In genomic region chr2:234724850-234725249, GRCh38 we compare ENCODE assay signal across 17 cellular contexts.
DNase-seq lines count a peak whose midpoint lies in the region; ATAC-seq and TF ChIP-seq lines count a peak whose summit lies in the region.
"Had no signal": no experiment of that assay in that cellular context is flagged by ENCODE, and none has a peak within 500 bp of the region (broad histone marks: within the 10 kb centered on the region; RNA-seq: fewer than 3 reads in every experiment).

No MANE protein-coding gene starts in this region.

- DNase-seq in GM23338 (ENCODE audit: low spot score) (no peak), colonic mucosa (peak; percentile 38), mesothelial cell of epicardium (ENCODE audit: low spot score in 2 of 2, unreplicated experiment in 2 of 2) (no peak), neuronal stem cell (ENCODE audit: low spot score) (no peak), AML-193 (lab: John Stamatoyannopoulos, UW) (no peak), mesenteric fat pad (ENCODE audit: low spot score) (no peak)
- DNase-seq: ACHN; CD4-positive, alpha-beta memory T cell; DMS153; DMS79; GDM1; KBM-7 had no signal

- H3K27me3 Mint-ChIP-seq in GM23338 (ENCODE audit: insufficient read depth, low read depth, poor library complexity) (peaks cover 4% of the 10 kb centered on the region), mesothelial cell of epicardium (ENCODE audit: low read depth) (peaks cover 10% of the 10 kb centered on the region)

- no peak overlapping the region for H3K9ac ChIP-seq in colonic mucosa (ENCODE audit: low read depth in 2 of 2, low read length in 2 of 2)
- H3K9ac ChIP-seq in neuronal stem cell (ENCODE audit: low read depth, low read length, poor library complexity) = no peak overlapping the region

- H4K8ac ChIP-seq in neuronal stem cell (ENCODE audit: low read depth, low read length) = no peak overlapping the region

- H4K91ac ChIP-seq in neuronal stem cell (ENCODE audit: low read depth, low read length, poor library complexity) = no peak overlapping the region

- H3K4me3 ChIP-seq in GM23338 (no peak overlapping the region), colonic mucosa (no peak overlapping the region), neuronal stem cell (ENCODE audit: low read length in 2 of 2) (no peak overlapping the region)
- H3K4me3 ChIP-seq: HAP-1 had no signal

- H3K4me1 ChIP-seq in GM23338 (ENCODE audit: insufficient read depth) = 0 out of 2 replicates have a peak, but pooled peaks cover 3% of the 10 kb centered on the region
- no peaks in the 10 kb centered on the region for H3K4me1 ChIP-seq in colonic mucosa
- peaks cover 5 to 6% of the 10 kb centered on the region in 2 donors for H3K4me1 ChIP-seq in neuronal stem cell (ENCODE audit: control insufficient read depth in 2 of 2, insufficient read depth in 1 of 2, low read depth in 1 of 2, low read length in 2 of 2)
- H3K4me1 ChIP-seq: HAP-1 had no signal

- H3K36me3 Mint-ChIP-seq in GM23338 (ENCODE audit: low read depth) (no peaks in the 10 kb centered on the region), mesothelial cell of epicardium (no peaks in the 10 kb centered on the region)
- H3K36me3 Mint-ChIP-seq: CD14-positive monocyte; CD4-positive, alpha-beta memory T cell; IgD-negative memory B cell had no signal

- H3K27ac ChIP-seq in GM23338 (ENCODE audit: low read depth) = no peak overlapping the region
- peak overlapping the region; percentile 14 for H3K27ac ChIP-seq in colonic mucosa
- no peak overlapping the region for H3K27ac ChIP-seq in neuronal stem cell (replicated peaks; ENCODE audit: low read length)

- no peaks in the 10 kb centered on the region for H3K36me3 ChIP-seq in GM23338 (ENCODE audit: insufficient read depth)
- no peaks in the 10 kb centered on the region for H3K36me3 ChIP-seq in colonic mucosa
- H3K36me3 ChIP-seq in neuronal stem cell (replicated peaks in 1 of 2; ENCODE audit: control insufficient read depth in 2 of 2, insufficient read depth in 2 of 2, low read length in 2 of 2) = no peaks in the 10 kb centered on the region
- H3K36me3 ChIP-seq: HAP-1 had no signal

- ATAC-seq in GM23338 (no peak), GM18909 (IDR thresholded peaks at IDR 0.05; ENCODE audit: poor library complexity, unreplicated experiment) (no peak), HG02642 (IDR thresholded peaks at IDR 0.05; ENCODE audit: poor library complexity, unreplicated experiment) (no peak)

- H2BK15ac ChIP-seq in neuronal stem cell (ENCODE audit: low read length) = no peak overlapping the region

- H2BK12ac ChIP-seq in neuronal stem cell (ENCODE audit: low read length) = no peak overlapping the region

- TF ChIP-seq CTCF in GM23338 (conservative IDR thresholded peaks at IDR 0.05; ENCODE audit: low read depth in 2 of 2) (no peak), colonic mucosa (IDR thresholded peaks at IDR 0.05) (no peak), mesothelial cell of epicardium (IDR thresholded peaks at IDR 0.05; ENCODE audit: unreplicated experiment) (no peak)

- no peak overlapping the region for H3K4me2 ChIP-seq in GM23338
- no peak overlapping the region for H3K4me2 ChIP-seq in neuronal stem cell (ENCODE audit: insufficient read depth, low read length, poor library complexity, severe bottlenecking)

- intact Hi-C loops in colonic mucosa (cut with DNase I) = no loop called here

- H3K14ac ChIP-seq in neuronal stem cell (ENCODE audit: low read length) = no peak overlapping the region

- no peaks in the 10 kb centered on the region; the same call in 1 of the 2 replicates for H3K9me2 ChIP-seq in GM23338 (ENCODE audit: insufficient read depth)

- no peaks in the 10 kb centered on the region for H3K79me2 ChIP-seq in GM23338 (replicated peaks; ENCODE audit: insufficient read depth)

- no peak overlapping the region for H3K4me3 Mint-ChIP-seq in GM23338
- no peak overlapping the region for H3K4me3 Mint-ChIP-seq in mesothelial cell of epicardium
- H3K4me3 Mint-ChIP-seq: CD14-positive monocyte; CD4-positive, alpha-beta memory T cell; IgD-negative memory B cell had no signal

- H3F3A ChIP-seq in GM23338 (replicated peaks; ENCODE audit: low read depth) = no peaks in the 10 kb centered on the region

- H3K27ac Mint-ChIP-seq in GM23338 (no peak overlapping the region), mesothelial cell of epicardium (peak overlapping the region; percentile 31)
- H3K27ac Mint-ChIP-seq: CD14-positive monocyte; CD4-positive, alpha-beta memory T cell; IgD-negative memory B cell had no signal

- no peak overlapping the region for H3K4ac ChIP-seq in neuronal stem cell (ENCODE audit: low read length)

- no peaks in the 10 kb centered on the region for H3K9me3 ChIP-seq in colonic mucosa
- no peaks in the 10 kb centered on the region for H3K9me3 ChIP-seq in neuronal stem cell (replicated peaks in 1 of 2; ENCODE audit: control insufficient read depth in 2 of 2, insufficient read depth in 1 of 2, low read depth in 1 of 2, low read length in 2 of 2)
- H3K9me3 ChIP-seq: HAP-1 had no signal

- H3K9me3 Mint-ChIP-seq in GM23338 (no peaks in the 10 kb centered on the region), mesothelial cell of epicardium (peaks cover 3% of the 10 kb centered on the region)
- H3K9me3 Mint-ChIP-seq: IgD-negative memory B cell had no signal

- H3K18ac ChIP-seq in neuronal stem cell (ENCODE audit: low read length) = no peak overlapping the region

- no peak overlapping the region for H2AK5ac ChIP-seq in neuronal stem cell (ENCODE audit: low read depth, low read length)

- H3K27me3 ChIP-seq in GM23338 (ENCODE audit: insufficient read depth) (no peaks in the 10 kb centered on the region), colonic mucosa (no peaks in the 10 kb centered on the region), neuronal stem cell (ENCODE audit: control insufficient read depth in 3 of 3, insufficient read depth in 3 of 3, low read depth in 1 of 3, low read length in 3 of 3) (no peaks in the 10 kb centered on the region)

- H3K4me1 Mint-ChIP-seq in GM23338 (peaks cover 10% of the 10 kb centered on the region), mesothelial cell of epicardium (peaks cover 30% of the 10 kb centered on the region)
- H3K4me1 Mint-ChIP-seq: CD14-positive monocyte; CD4-positive, alpha-beta memory T cell; IgD-negative memory B cell had no signal

- no peaks in the 10 kb centered on the region for H3K79me1 ChIP-seq in neuronal stem cell (ENCODE audit: low read depth, low read length)

- H2BK120ac ChIP-seq in neuronal stem cell (ENCODE audit: low read depth, low read length) = no peak overlapping the region

- no peaks in the 10 kb centered on the region for H4K20me1 ChIP-seq in GM23338 (replicated peaks; ENCODE audit: insufficient read depth)

- H3K23ac ChIP-seq in neuronal stem cell (ENCODE audit: low read depth, low read length, poor library complexity) = no peak overlapping the region

- WGBS in neuronal stem cell (ENCODE audit: extremely low coverage in 2 of 2, insufficient read length in 2 of 2, insufficient replicate concordance in 1 of 2), 2 donors = no CpG with 5 or more reads among the region's 4 CpGs

- H2AFZ ChIP-seq in GM23338 (peak overlapping the region; percentile 94), neuronal stem cell (ENCODE audit: low read length) (peak overlapping the region; percentile 73)

- no peak overlapping the region for H2BK5ac ChIP-seq in neuronal stem cell (ENCODE audit: low read length)

TF ChIP-seq in GM23338, 12 proteins besides CTCF, POLR2A, EP300 and RAD21 (continues in another document):
- TF ChIP-seq ZNF114 (CRISPR knock-in tag; IDR thresholded peaks at IDR 0.05) (no peak), EZH2phosphoT487 (IDR thresholded peaks at IDR 0.05; ENCODE audit: unreplicated experiment) (no peak), NANOG (IDR thresholded peaks at IDR 0.05; ENCODE audit: borderline replicate concordance) (no peak), JUNB (IDR thresholded peaks at IDR 0.05; ENCODE audit: unreplicated experiment) (no peak)
